In the genomic region with DNA sequence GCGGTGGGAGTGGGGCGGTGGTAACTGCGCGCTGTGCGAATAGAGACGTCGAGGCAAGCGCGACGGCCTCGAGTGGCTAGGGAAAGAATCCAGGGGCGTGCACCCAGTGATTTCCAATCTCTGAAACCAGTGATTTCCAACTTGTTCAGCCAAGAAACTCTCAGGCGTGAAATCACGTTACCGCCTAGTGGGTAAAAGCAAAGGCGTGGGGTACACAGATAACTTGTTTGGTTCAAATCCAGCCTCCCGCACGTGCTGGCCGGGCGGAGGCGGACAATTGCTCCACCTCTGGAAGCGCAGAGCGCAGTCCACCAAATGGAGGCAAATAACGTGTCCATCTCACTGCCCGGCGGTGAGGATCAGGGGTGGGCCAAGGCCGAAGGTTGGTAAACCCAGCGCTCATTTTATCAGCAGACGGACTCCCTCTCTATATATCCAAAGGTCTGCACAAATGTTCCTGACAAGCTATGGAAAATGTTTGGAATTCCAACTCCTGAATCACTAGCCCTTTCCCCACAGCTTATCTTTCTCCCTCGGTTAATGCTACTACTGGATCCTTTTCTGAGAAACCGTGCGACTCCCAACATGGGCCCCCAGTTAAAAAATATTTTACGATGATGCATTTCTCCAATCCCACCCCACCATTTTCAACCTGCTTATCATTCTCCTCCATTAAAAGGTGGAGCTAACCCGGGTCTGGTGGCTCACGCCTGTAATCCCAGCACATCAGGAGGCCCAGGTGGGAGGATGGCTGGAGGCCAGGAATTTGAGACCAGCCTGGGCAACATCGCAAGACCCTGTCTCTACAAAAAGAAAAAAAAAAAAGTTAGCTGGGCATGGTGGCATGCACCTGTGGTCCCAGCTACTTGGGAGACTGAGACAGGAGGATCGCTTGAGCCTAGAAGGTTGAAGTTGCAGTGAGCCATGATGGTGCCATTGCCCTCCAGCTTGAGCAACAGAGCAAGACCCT, we compare ENCODE assay signal across 8 cellular contexts. TPM values are rescaled to one million over a fixed set of nuclear protein-coding genes. Genes with fewer than 3 reads are reported as not detected.
DNase-seq lines count a peak whose midpoint lies in the region; ATAC-seq and FAIRE-seq lines count a peak whose summit lies in the region.

No MANE protein-coding gene starts in this region.

- FAIRE-seq in HTR-8/SVneo (lab: Jason Lieb, UNC) = no peak

- H3K4me3 ChIP-seq in right cardiac atrium (ENCODE audit: low read length) (peak overlapping the region; percentile 90), skeletal muscle cell (ENCODE audit: low read depth, low read length) (peak overlapping the region; percentile 86)

- CTCF ChIA-PET in activated CD8-positive, alpha-beta memory T cell treated with anti-CD3 and anti-CD28 coated beads, Interleukin-2, amount 10 ng/mL, durations not matched to agents 7 days and 5 days (lab: Charles Lee) = interaction anchor here (0.8 to 2.5 kb wide), 7 partner anchors 10 to 159 kb away, joined by 3 to 8 read pairs (median 6); a partner anchor contains a TSS

- no peaks in the 10 kb centered on the region for H3K9me3 Mint-ChIP-seq in activated CD8-positive, alpha-beta memory T cell treated with anti-CD3 and anti-CD28 coated beads, Interleukin-2, amount 10 ng/mL, durations not matched to agents 7 days and 5 days (ENCODE audit: low read depth)
- no peaks in the 10 kb centered on the region for H3K9me3 Mint-ChIP-seq in activated naive CD8-positive, alpha-beta T cell treated with anti-CD3 and anti-CD28 coated beads, Interleukin-2, amount 10 ng/mL, durations not matched to agents 7 days and 5 days

- H3K36me3 Mint-ChIP-seq in activated CD8-positive, alpha-beta memory T cell treated with anti-CD3 and anti-CD28 coated beads, Interleukin-2, amount 10 ng/mL, durations not matched to agents 7 days and 5 days = peaks cover 11% of the 10 kb centered on the region
- H3K36me3 Mint-ChIP-seq in activated naive CD8-positive, alpha-beta T cell treated with anti-CD3 and anti-CD28 coated beads, Interleukin-2, amount 10 ng/mL, durations not matched to agents 7 days and 5 days = peaks cover 13% of the 10 kb centered on the region

- no peaks in the 10 kb centered on the region for H3K9me3 ChIP-seq in right cardiac atrium (ENCODE audit: control insufficient read depth, low read length)

- 18% methylated on average over 37 of the region's 37 CpGs for WGBS in right cardiac atrium

- POLR2A ChIA-PET in activated naive CD8-positive, alpha-beta T cell treated with anti-CD3 and anti-CD28 coated beads, Interleukin-2, amount 10 ng/mL, durations not matched to agents 7 days and 5 days (lab: Charles Lee) = interaction anchor here (1.1 to 9.1 kb wide), 8 partner anchors 10 to 155 kb away, joined by 3 to 195 read pairs (median 10); a partner anchor contains a TSS

- peak overlapping the region; percentile 94 for H3K27ac Mint-ChIP-seq in activated CD8-positive, alpha-beta memory T cell treated with anti-CD3 and anti-CD28 coated beads, Interleukin-2, amount 10 ng/mL, durations not matched to agents 7 days and 5 days
- peak overlapping the region; percentile 97 for H3K27ac Mint-ChIP-seq in activated naive CD8-positive, alpha-beta T cell treated with anti-CD3 and anti-CD28 coated beads, Interleukin-2, amount 10 ng/mL, durations not matched to agents 7 days and 5 days

- DNase-seq in activated CD8-positive, alpha-beta memory T cell treated with anti-CD3 and anti-CD28 coated beads, Interleukin-2, amount 10 ng/mL, durations not matched to agents 7 days and 5 days = no peak
- no peak for DNase-seq in activated CD8-positive, alpha-beta memory T cell treated with anti-CD3 and anti-CD28 coated beads, Interleukin-2, amount 50 U/mL, for 4 hours
- no peak for DNase-seq in activated naive CD8-positive, alpha-beta T cell treated with anti-CD3 and anti-CD28 coated beads, Interleukin-2, amount 10 ng/mL, durations not matched to agents 7 days and 5 days
- DNase-seq in right cardiac atrium = peak; percentile 73 to 82 (median 80)
- no peak for DNase-seq in skeletal muscle cell (ENCODE audit: low read depth)
- no peak for DNase-seq in HTR-8/SVneo (ENCODE audit: insufficient read length, low spot score)
- DNase-seq in mesenteric fat pad (ENCODE audit: low spot score) = no peak
- DNase-seq in activated CD4-positive, alpha-beta T cell treated with anti-CD3 and anti-CD28 coated beads for 48 hours = no peak

- intact Hi-C loops in right cardiac atrium (cut with DNase I) = loop anchor here (5.0 to 10.0 kb wide), 3 partner anchors 149 to 159 kb away; no protein-coding TSS in a partner anchor

- peaks cover 40% of the 10 kb centered on the region for H3K4me1 Mint-ChIP-seq in activated CD8-positive, alpha-beta memory T cell treated with anti-CD3 and anti-CD28 coated beads, Interleukin-2, amount 10 ng/mL, durations not matched to agents 7 days and 5 days
- peaks cover 40% of the 10 kb centered on the region for H3K4me1 Mint-ChIP-seq in activated naive CD8-positive, alpha-beta T cell treated with anti-CD3 and anti-CD28 coated beads, Interleukin-2, amount 10 ng/mL, durations not matched to agents 7 days and 5 days

- peak overlapping the region; percentile 57 for H3K27ac ChIP-seq in right cardiac atrium (ENCODE audit: low read length)

- H3K4me1 ChIP-seq in right cardiac atrium (ENCODE audit: control insufficient read depth, insufficient read depth, low read length) = no peaks in the 10 kb centered on the region

- no peaks in the 10 kb centered on the region for H3K27me3 Mint-ChIP-seq in activated CD8-positive, alpha-beta memory T cell treated with anti-CD3 and anti-CD28 coated beads, Interleukin-2, amount 10 ng/mL, durations not matched to agents 7 days and 5 days
- H3K27me3 Mint-ChIP-seq in activated naive CD8-positive, alpha-beta T cell treated with anti-CD3 and anti-CD28 coated beads, Interleukin-2, amount 10 ng/mL, durations not matched to agents 7 days and 5 days = no peaks in the 10 kb centered on the region

- no peaks in the 10 kb centered on the region for H3K27me3 ChIP-seq in right cardiac atrium (ENCODE audit: control insufficient read depth, insufficient read depth)

- no peak for ATAC-seq in activated CD8-positive, alpha-beta memory T cell treated with anti-CD3 and anti-CD28 coated beads, Interleukin-2, amount 10 ng/mL, durations not matched to agents 7 days and 5 days
- ATAC-seq in activated naive CD8-positive, alpha-beta T cell treated with anti-CD3 and anti-CD28 coated beads, Interleukin-2, amount 10 ng/mL, durations not matched to agents 7 days and 5 days (ENCODE audit: low read depth) = no peak
- peak; percentile 52 to 66 for ATAC-seq in right cardiac atrium

- H3K4me3 Mint-ChIP-seq in activated CD8-positive, alpha-beta memory T cell treated with anti-CD3 and anti-CD28 coated beads, Interleukin-2, amount 10 ng/mL, durations not matched to agents 7 days and 5 days = peak overlapping the region; percentile 98
- peak overlapping the region; percentile 96 for H3K4me3 Mint-ChIP-seq in activated naive CD8-positive, alpha-beta T cell treated with anti-CD3 and anti-CD28 coated beads, Interleukin-2, amount 10 ng/mL, durations not matched to agents 7 days and 5 days

RNA-seq across cellular contexts. Expression of a gene that starts 0.9 kb away (rescaled TPM):
- total RNA-seq in activated CD8-positive, alpha-beta memory T cell treated with anti-CD3 and anti-CD28 coated beads, Interleukin-2, amount 10 ng/mL, durations not matched to agents 7 days and 5 days = 100 to 1,000 TPM; 153 to 167 TPM
- total RNA-seq in activated naive CD8-positive, alpha-beta T cell treated with anti-CD3 and anti-CD28 coated beads, Interleukin-2, amount 10 ng/mL, durations not matched to agents 7 days and 5 days = 100 to 1,000 TPM; 191 to 194 TPM
- total RNA-seq in right cardiac atrium = 10 to 100 TPM; 26.2 to 27.5 (median 26.6) TPM
- polyA plus RNA-seq in right cardiac atrium = 10.8 TPM
- 39.5 TPM for total RNA-seq in mesenteric fat pad

RNA-seq across cellular contexts. Expression of a gene that starts 9.8 kb away (rescaled TPM):
- total RNA-seq in activated CD8-positive, alpha-beta memory T cell treated with anti-CD3 and anti-CD28 coated beads, Interleukin-2, amount 10 ng/mL, durations not matched to agents 7 days and 5 days = 10 to 100 TPM; 24.6 to 25.6 TPM
- 10 to 100 TPM; 23.2 to 25.1 TPM for total RNA-seq in activated naive CD8-positive, alpha-beta T cell treated with anti-CD3 and anti-CD28 coated beads, Interleukin-2, amount 10 ng/mL, durations not matched to agents 7 days and 5 days
- total RNA-seq in right cardiac atrium = 10 to 100 TPM; 23.2 to 29.5 (median 24.0) TPM
- polyA plus RNA-seq in right cardiac atrium = 13.1 TPM
- total RNA-seq in mesenteric fat pad = 33.4 TPM

Comparison
In these comparisons a context has a peak if more than half of its experiments do, and no peak if none do; other contexts are left out.
1. ATAC-seq: peak in right cardiac atrium (2 of 2); none in activated CD8-positive, alpha-beta memory T cell treated with anti-CD3 and anti-CD28 coated beads, Interleukin-2, amount 10 ng/mL, durations not matched to agents 7 days and 5 days (single experiment) and activated naive CD8-positive, alpha-beta T cell treated with anti-CD3 and anti-CD28 coated beads, Interleukin-2, amount 10 ng/mL, durations not matched to agents 7 days and 5 days (single experiment).
2. DNase-seq: peak in right cardiac atrium (3 of 3); none in activated CD8-positive, alpha-beta memory T cell treated with anti-CD3 and anti-CD28 coated beads, Interleukin-2, amount 10 ng/mL, durations not matched to agents 7 days and 5 days (single experiment), activated CD8-positive, alpha-beta memory T cell treated with anti-CD3 and anti-CD28 coated beads, Interleukin-2, amount 50 U/mL, for 4 hours (single experiment), activated naive CD8-positive, alpha-beta T cell treated with anti-CD3 and anti-CD28 coated beads, Interleukin-2, amount 10 ng/mL, durations not matched to agents 7 days and 5 days (single experiment), skeletal muscle cell (single experiment), HTR-8/SVneo (single experiment), mesenteric fat pad (single experiment) and activated CD4-positive, alpha-beta T cell treated with anti-CD3 and anti-CD28 coated beads for 48 hours (single experiment).